In genomic region chr11:72223615-72224586, GRCh38 we compare ENCODE assay signal across 8 cellular contexts. TPM values are rescaled to one million over a fixed set of nuclear protein-coding genes. Genes with fewer than 3 reads are reported as not detected.
DNase-seq lines count a peak whose midpoint lies in the region; ATAC-seq lines count a peak whose summit lies in the region.

No MANE protein-coding gene starts in this region.

- DNase-seq in NCI-H1417 (lab: John Stamatoyannopoulos, UW) (peak; percentile 74 to 93 (median 91)), NCI-H1417 treated with DMSO at 0.1 percent for 48 hours (lab: John Stamatoyannopoulos, UW) (no peak), NCI-H1092 treated with DMSO at 0.1 percent for 48 hours (lab: John Stamatoyannopoulos, UW) (peak; percentile 88), mesenteric fat pad (ENCODE audit: low spot score) (peak; percentile 92)
- DNase-seq in activated CD4-positive, alpha-beta T cell treated with anti-CD3 and anti-CD28 coated beads, Interleukin-2, amount 10 ng/mL, durations not matched to agents 7 days and 5 days: peak; percentile 62
- DNase-seq in effector memory CD4-positive, alpha-beta T cell: peak; percentile 27 to 43 (median 34)
- peak; percentile 60 to 84 for DNase-seq in stimulated activated effector memory CD8-positive, alpha-beta T cell treated with anti-CD3 and anti-CD28 coated beads, Interleukin-12 subunit alpha, Interleukin-12 subunit beta, amount 100 ng/mL, for 72 hours (ENCODE audit: low spot score in 2 of 2)

- H3K27me3 Mint-ChIP-seq in activated CD4-positive, alpha-beta T cell treated with anti-CD3 and anti-CD28 coated beads, Interleukin-2, amount 10 ng/mL, durations not matched to agents 7 days and 5 days: peaks cover 2% of the 10 kb centered on the region

- peaks cover 4% of the 10 kb centered on the region for H3K36me3 Mint-ChIP-seq in activated CD4-positive, alpha-beta T cell treated with anti-CD3 and anti-CD28 coated beads, Interleukin-2, amount 10 ng/mL, durations not matched to agents 7 days and 5 days (ENCODE audit: low read depth)
- H3K36me3 Mint-ChIP-seq in stimulated activated effector memory CD8-positive, alpha-beta T cell treated with anti-CD3 and anti-CD28 coated beads, Interleukin-12 subunit alpha, Interleukin-12 subunit beta, amount 100 ng/mL, for 72 hours: peaks cover 16% of the 10 kb centered on the region

- peaks cover 20% of the 10 kb centered on the region for H3K4me1 ChIP-seq in effector memory CD4-positive, alpha-beta T cell (ENCODE audit: control insufficient read depth, insufficient read depth, low read length, poor library complexity, severe bottlenecking)

- POLR2A ChIA-PET in activated CD4-positive, alpha-beta T cell treated with anti-CD3 and anti-CD28 coated beads, Interleukin-2, amount 10 ng/mL, durations not matched to agents 7 days and 5 days (lab: Charles Lee): no interaction called here

- CTCF ChIA-PET in activated CD4-positive, alpha-beta T cell treated with anti-CD3 and anti-CD28 coated beads, Interleukin-2, amount 10 ng/mL, durations not matched to agents 7 days and 5 days (lab: Charles Lee): interaction anchor here (0.8 to 1.5 kb wide), 4 partner anchors 14 to 207 kb away, joined by 3 to 6 read pairs (median 3); no protein-coding TSS in a partner anchor

- H3K9me3 ChIP-seq in effector memory CD4-positive, alpha-beta T cell (ENCODE audit: control insufficient read depth, low read length): no peaks in the 10 kb centered on the region

- H3K36me3 ChIP-seq in effector memory CD4-positive, alpha-beta T cell (ENCODE audit: control insufficient read depth, insufficient read depth, low read length): peaks cover 2% of the 10 kb centered on the region

- peak overlapping the region; percentile 96 for H3K4me3 ChIP-seq in effector memory CD4-positive, alpha-beta T cell (ENCODE audit: insufficient read depth, low read depth, low read length, poor library complexity, severe bottlenecking)

- ATAC-seq in HG02623 (IDR thresholded peaks at IDR 0.05; ENCODE audit: unreplicated experiment): peak; percentile 46
- peak; percentile 73 for ATAC-seq in stimulated activated effector memory CD8-positive, alpha-beta T cell treated with anti-CD3 and anti-CD28 coated beads, Interleukin-12 subunit alpha, Interleukin-12 subunit beta, amount 100 ng/mL, for 72 hours

- H3K9me3 Mint-ChIP-seq in activated CD4-positive, alpha-beta T cell treated with anti-CD3 and anti-CD28 coated beads, Interleukin-2, amount 10 ng/mL, durations not matched to agents 7 days and 5 days: no peaks in the 10 kb centered on the region
- H3K9me3 Mint-ChIP-seq in stimulated activated effector memory CD8-positive, alpha-beta T cell treated with anti-CD3 and anti-CD28 coated beads, Interleukin-12 subunit alpha, Interleukin-12 subunit beta, amount 100 ng/mL, for 72 hours: no peaks in the 10 kb centered on the region

- no peaks in the 10 kb centered on the region for H3K27me3 ChIP-seq in effector memory CD4-positive, alpha-beta T cell (replicated peaks; ENCODE audit: control insufficient read depth, insufficient read depth, low read length, poor library complexity, severe bottlenecking)

- peak overlapping the region; percentile 97 for H3K27ac Mint-ChIP-seq in activated CD4-positive, alpha-beta T cell treated with anti-CD3 and anti-CD28 coated beads, Interleukin-2, amount 10 ng/mL, durations not matched to agents 7 days and 5 days
- H3K27ac Mint-ChIP-seq in stimulated activated effector memory CD8-positive, alpha-beta T cell treated with anti-CD3 and anti-CD28 coated beads, Interleukin-12 subunit alpha, Interleukin-12 subunit beta, amount 100 ng/mL, for 72 hours: peak overlapping the region; percentile 96

- H3K4me1 Mint-ChIP-seq in activated CD4-positive, alpha-beta T cell treated with anti-CD3 and anti-CD28 coated beads, Interleukin-2, amount 10 ng/mL, durations not matched to agents 7 days and 5 days: peaks cover 30% of the 10 kb centered on the region
- H3K4me1 Mint-ChIP-seq in stimulated activated effector memory CD8-positive, alpha-beta T cell treated with anti-CD3 and anti-CD28 coated beads, Interleukin-12 subunit alpha, Interleukin-12 subunit beta, amount 100 ng/mL, for 72 hours: peaks cover 47% of the 10 kb centered on the region

- peak overlapping the region; percentile 87 for H3K27ac ChIP-seq in effector memory CD4-positive, alpha-beta T cell (ENCODE audit: insufficient read depth, low read length, poor library complexity, severe bottlenecking)

- peak overlapping the region; percentile 96 for H3K4me3 Mint-ChIP-seq in activated CD4-positive, alpha-beta T cell treated with anti-CD3 and anti-CD28 coated beads, Interleukin-2, amount 10 ng/mL, durations not matched to agents 7 days and 5 days
- H3K4me3 Mint-ChIP-seq in stimulated activated effector memory CD8-positive, alpha-beta T cell treated with anti-CD3 and anti-CD28 coated beads, Interleukin-12 subunit alpha, Interleukin-12 subunit beta, amount 100 ng/mL, for 72 hours: peak overlapping the region; percentile 97

RNA-seq across cellular contexts. Expression of gene INPPL1, which starts 0.7 kb away (rescaled TPM):
- 100 to 1,000 TPM; 112 to 122 TPM for total RNA-seq in activated CD4-positive, alpha-beta T cell treated with anti-CD3 and anti-CD28 coated beads, Interleukin-2, amount 10 ng/mL, durations not matched to agents 7 days and 5 days
- 107 TPM for total RNA-seq in mesenteric fat pad

RNA-seq across cellular contexts. Expression of gene FOLR2, which starts 7.3 kb away (rescaled TPM):
- total RNA-seq in activated CD4-positive, alpha-beta T cell treated with anti-CD3 and anti-CD28 coated beads, Interleukin-2, amount 10 ng/mL, durations not matched to agents 7 days and 5 days: not detected
- total RNA-seq in mesenteric fat pad: 77.3 TPM

RNA-seq across cellular contexts. Expression of gene PHOX2A, which starts 20.1 kb away (rescaled TPM):
- total RNA-seq in activated CD4-positive, alpha-beta T cell treated with anti-CD3 and anti-CD28 coated beads, Interleukin-2, amount 10 ng/mL, durations not matched to agents 7 days and 5 days: not detected
- not detected for total RNA-seq in mesenteric fat pad

RNA-seq across cellular contexts. Expression of gene FOLR1, which starts 32.0 kb away (rescaled TPM):
- total RNA-seq in activated CD4-positive, alpha-beta T cell treated with anti-CD3 and anti-CD28 coated beads, Interleukin-2, amount 10 ng/mL, durations not matched to agents 7 days and 5 days: not detected
- 0.32 TPM for total RNA-seq in mesenteric fat pad

Comparison
In these comparisons a context has a peak if more than half of its experiments do, and no peak if none do; other contexts are left out.
1. RNA of gene FOLR2, which starts 7.3 kb away (total RNA-seq): 77.3 TPM in mesenteric fat pad (single experiment); not detected in activated CD4-positive, alpha-beta T cell treated with anti-CD3 and anti-CD28 coated beads, Interleukin-2, amount 10 ng/mL, durations not matched to agents 7 days and 5 days; every median in the first group is over 10 times any median in the second.